Comparison of ENCODE assay signal across 9 cellular contexts in the genomic region with DNA sequence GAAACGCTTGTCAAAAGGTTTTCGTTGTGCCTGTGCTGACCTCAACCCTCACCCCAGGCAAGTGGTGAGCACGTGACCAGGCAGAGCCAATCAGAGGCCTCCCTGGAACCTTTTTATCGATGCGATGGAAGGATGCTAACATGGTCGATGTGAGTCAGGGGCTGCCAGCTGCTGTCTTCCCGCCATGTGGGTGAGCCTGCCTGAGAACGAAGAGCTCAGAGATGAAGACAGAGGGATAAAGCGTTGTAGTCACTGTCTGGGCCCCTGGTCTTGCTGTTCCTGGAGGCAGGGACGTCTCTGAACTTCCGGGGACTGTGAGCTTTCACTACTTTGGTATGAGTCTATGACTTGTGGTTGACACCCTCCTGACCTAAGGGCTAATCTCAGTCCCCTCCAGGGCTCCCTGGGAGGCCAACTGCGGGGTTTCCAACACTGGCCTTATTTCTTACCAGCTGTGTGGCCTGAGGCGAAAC. TPM values are rescaled to one million over a fixed set of nuclear protein-coding genes. Genes with fewer than 3 reads are reported as not detected.
DNase-seq lines count a peak whose midpoint lies in the region; ATAC-seq and TF ChIP-seq lines count a peak whose summit lies in the region.
"Had no signal": no experiment of that assay in that cellular context is flagged by ENCODE, and none has a peak within 500 bp of the region (broad histone marks: within the 10 kb centered on the region; RNA-seq: fewer than 3 reads in every experiment).

No MANE protein-coding gene starts in this region.

- H2AK5ac ChIP-seq in mesendoderm (ENCODE audit: low read length) = no peak overlapping the region

- no peak overlapping the region for H2BK5ac ChIP-seq in mesendoderm (ENCODE audit: low read length)

- intact Hi-C loops in Right ventricle myocardium superior (cut with DNase I) (no loop called here), transverse colon (cut with DNase I; ENCODE audit: low total_unique reads) (no loop called here), A673 (cut with micrococcal nuclease; ENCODE audit: unreplicated experiment) (no loop called here)

- no peak overlapping the region for H3K4ac ChIP-seq in mesendoderm (ENCODE audit: low read depth, low read length)

- no peak for TF ChIP-seq POLR2A in transverse colon (IDR thresholded peaks at IDR 0.05)

- no peak overlapping the region for H3K9ac ChIP-seq in mesendoderm (ENCODE audit: low read length)

- H3K4me1 ChIP-seq in right atrium auricular region (peaks cover 0 to 37% of the 10 kb centered on the region in 2 donors), mesendoderm (ENCODE audit: control insufficient read depth, low read depth, low read length) (no peaks in the 10 kb centered on the region), transverse colon (peaks cover 3 to 34% (median 14%) of the 10 kb centered on the region in 4 donors), A673 (ENCODE audit: insufficient read depth, low read length, poor library complexity, severe bottlenecking) (no peaks in the 10 kb centered on the region)

- H3K36me3 ChIP-seq in right atrium auricular region (peaks cover 13% of the 10 kb centered on the region), mesendoderm (ENCODE audit: control insufficient read depth, insufficient read depth, low read length) (no peaks in the 10 kb centered on the region), transverse colon (no peaks in the 10 kb centered on the region), A673 (ENCODE audit: insufficient read depth, low read length, poor library complexity, severe bottlenecking) (peaks cover 19% of the 10 kb centered on the region)

- no peak overlapping the region for H3K27ac ChIP-seq in right atrium auricular region
- no peak overlapping the region for H3K27ac ChIP-seq in mesendoderm (ENCODE audit: low read depth, low read length)
- H3K27ac ChIP-seq in transverse colon = peak overlapping the region in 3 of 4 donors; percentile 20 to 38 (median 23)
- H3K27ac ChIP-seq in A673 (ENCODE audit: low read depth, low read length, poor library complexity, severe bottlenecking) = no peak overlapping the region

- DNase-seq in Right ventricle myocardium superior (peak; percentile 30), right atrium auricular region (ENCODE audit: low spot score) (no peak), mesendoderm (peak; percentile 88), transverse colon (no peak), HuH-7.5 (ENCODE audit: low spot score) (no peak), SKM-1 treated with dmso at 0.1 percent for 144 hours (lab: John Stamatoyannopoulos, UW; ENCODE audit: unreplicated experiment) (no peak), A673 (ENCODE audit: low spot score) (no peak)
- peak; percentile 86 for DNase-seq in activated effector memory CD4-positive, alpha-beta T cell treated with anti-CD3 and anti-CD28 coated beads, Interleukin-2, amount 50 U/mL, for 16 hours
- DNase-seq: naive B cell had no signal

- H3K23ac ChIP-seq in mesendoderm (ENCODE audit: low read length) = no peak overlapping the region

- no peak overlapping the region for H4K5ac ChIP-seq in mesendoderm (ENCODE audit: low read length)

- no peak overlapping the region for H2BK15ac ChIP-seq in mesendoderm (replicated peaks; ENCODE audit: low read depth)

- no peak for TF ChIP-seq CTCF in right atrium auricular region (IDR thresholded peaks at IDR 0.05)
- no peak for TF ChIP-seq CTCF in transverse colon (IDR thresholded peaks at IDR 0.05)
- TF ChIP-seq CTCF in A673 (conservative IDR thresholded peaks at IDR 0.05; ENCODE audit: low read depth, low read length) = no peak

- no peaks in the 10 kb centered on the region for H3K79me1 ChIP-seq in mesendoderm (ENCODE audit: low read length)

- BruUV-seq in A673 (replicated peaks; lab: Mats Ljungman, UMichigan) = no TSS peak

- CTCF ChIA-PET in A673 (lab: Charles Lee) = interaction anchor here (0.5 kb wide), 1 partner anchor 12 kb away, joined by 3 read pairs; no protein-coding TSS in a partner anchor

- H2BK120ac ChIP-seq in mesendoderm (ENCODE audit: low read depth, low read length) = no peak overlapping the region

- no peak overlapping the region for H3K4me2 ChIP-seq in mesendoderm (ENCODE audit: low read length)

- ATAC-seq in Right ventricle myocardium superior (ENCODE audit: poor library complexity) = no peak

- peaks cover 7% of the 10 kb centered on the region in 2 donors for H3K9me3 ChIP-seq in right atrium auricular region
- no peaks in the 10 kb centered on the region for H3K9me3 ChIP-seq in transverse colon
- peaks cover 16% of the 10 kb centered on the region for H3K9me3 ChIP-seq in A673 (ENCODE audit: low read depth, low read length, poor library complexity, severe bottlenecking)

- no peak overlapping the region for H4K8ac ChIP-seq in mesendoderm (ENCODE audit: low read depth, low read length)

- no CpG with 5 or more reads among the region's 13 CpGs for WGBS in mesendoderm (ENCODE audit: extremely low coverage, insufficient coverage, low lambda C conversion rate)
- WGBS in transverse colon (ENCODE audit: low coverage in 1 of 2), 2 donors = 78 to 80% methylated on average over 6 to 13 of the region's 13 CpGs

- no peaks in the 10 kb centered on the region for H3K79me2 ChIP-seq in mesendoderm (ENCODE audit: control insufficient read depth, insufficient read depth, low read length)

- H3K27me3 ChIP-seq in right atrium auricular region (no peaks in the 10 kb centered on the region), mesendoderm (ENCODE audit: insufficient read depth, low read length, poor library complexity) (no peaks in the 10 kb centered on the region), transverse colon (no peaks in the 10 kb centered on the region), A673 (replicated peaks; ENCODE audit: insufficient read depth, low read depth, low read length, poor library complexity) (no peaks in the 10 kb centered on the region)

- in situ Hi-C loops in transverse colon (cut with MboI; ENCODE audit: low pct_ligation_motif_present in 1 of 4, low pct_unique_long_range_greater_than_20kb in 1 of 4, low sequenced_read_pairs in 3 of 4) = no loop called here

- POLR2A ChIA-PET in A673 (lab: Charles Lee; ENCODE audit: low non-redundant PET) = no interaction called here

- TF ChIP-seq EP300 in transverse colon (IDR thresholded peaks at IDR 0.05; ENCODE audit: low read depth) = no peak

- no peak overlapping the region for H3K56ac ChIP-seq in mesendoderm (ENCODE audit: low read length)

- H3K4me3 ChIP-seq in right atrium auricular region (no peak overlapping the region), mesendoderm (ENCODE audit: low read length) (no peak overlapping the region), transverse colon (peak overlapping the region in 1 of 4 donors; percentile 8), A673 (ENCODE audit: low read depth, low read length, poor library complexity, severe bottlenecking) (no peak overlapping the region)

- no peak overlapping the region for H3K18ac ChIP-seq in mesendoderm (ENCODE audit: low read length)

RNA-seq across cellular contexts. Expression of gene DNMT3A, which starts 18.6 kb away (rescaled TPM):
- total RNA-seq in Right ventricle myocardium superior (20.2 TPM), right atrium auricular region (1 to 10 TPM; 6.0 to 8.1 TPM), transverse colon (10 to 100 TPM; 16.1 to 33.7 (median 21.0) TPM), A673 (2021) (109 and 123 TPM in 2 replicates)
- polyA plus RNA-seq in mesendoderm (2013, experiment 1 of 2) = 50.9 TPM
- polyA plus RNA-seq in mesendoderm (2013, experiment 2 of 2) = 53.0 TPM

Comparison
In these comparisons a context has a peak if more than half of its experiments do, and no peak if none do; other contexts are left out.
1. DNase-seq: peak in Right ventricle myocardium superior (single experiment), activated effector memory CD4-positive, alpha-beta T cell treated with anti-CD3 and anti-CD28 coated beads, Interleukin-2, amount 50 U/mL, for 16 hours (single experiment) and mesendoderm (single experiment); none in right atrium auricular region (single experiment), transverse colon (single experiment), HuH-7.5 (single experiment), SKM-1 treated with dmso at 0.1 percent for 144 hours (single experiment) and A673 (single experiment).
2. H3K27ac ChIP-seq: peak in transverse colon (3 of 4); none in right atrium auricular region (0 of 2), mesendoderm (single experiment) and A673 (single experiment).